Comparison of ENCODE assay signal across 6 cellular contexts in the genomic region with DNA sequence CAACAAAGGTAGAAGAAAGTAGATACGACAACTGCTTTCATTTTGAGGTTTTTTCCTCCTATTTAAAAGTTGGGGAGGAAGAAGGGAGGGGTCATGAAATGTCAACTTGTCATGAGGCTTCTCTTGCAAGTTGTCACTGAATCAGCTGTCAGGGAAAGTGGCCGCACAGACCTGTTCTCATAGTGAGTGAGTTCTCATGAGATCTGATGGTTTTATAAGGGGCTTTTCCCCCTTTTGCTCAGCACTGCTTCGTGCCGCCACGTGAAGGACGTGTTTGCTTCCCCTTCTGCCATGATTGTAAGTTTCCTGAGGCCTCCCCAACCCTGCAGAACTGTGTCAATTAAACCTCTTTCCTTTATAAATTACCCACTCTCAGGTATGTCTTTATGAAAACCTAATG.
DNase-seq lines count a peak whose midpoint lies in the region; ATAC-seq, FAIRE-seq and TF ChIP-seq lines count a peak whose summit lies in the region.
"Not testable (repeated sequence)": the region's sequence is repeated elsewhere in the genome, so short reads cannot be mapped to it uniquely, and the experiment has no call there.

No MANE protein-coding gene starts in this region.

- POLR2A ChIA-PET in activated CD4-positive, alpha-beta T cell treated with anti-CD3 and anti-CD28 coated beads for 36 hours (lab: Charles Lee): not testable (repeated sequence)

- peak; percentile 22 for DNase-seq in activated CD4-positive, alpha-beta T cell treated with anti-CD3 and anti-CD28 coated beads for 36 hours
- DNase-seq in activated CD8-positive, alpha-beta memory T cell treated with anti-CD3 and anti-CD28 coated beads for 24 hours: peak; percentile 54
- peak; percentile 5 for DNase-seq in colonic mucosa
- DNase-seq in kidney: peak; percentile 16
- DNase-seq in stimulated activated naive B cell treated with anti-CD40 and anti-IgM and Interleukin-4, amounts not matched to agents 10 μg/mL and 1 μg/mL and 100 μg/mL, for 72 hours: not testable (repeated sequence)

- H3K36me3 ChIP-seq in BLaER1 treated with 17β-estradiol and CSF1 and Interleukin-3, amounts not matched to agents 10 nM and 100 nM; colonic mucosa; kidney (ENCODE audit: control insufficient read depth in 1 of 2, insufficient read depth in 2 of 2, low read length in 2 of 2): not testable (repeated sequence)

- not testable (repeated sequence) for H4K20me1 ChIP-seq in BLaER1 treated with 17β-estradiol and CSF1 and Interleukin-3, amounts not matched to agents 10 nM and 100 nM

- not testable (repeated sequence) for FAIRE-seq in kidney (lab: Jason Lieb, UNC)

- TF ChIP-seq CTCF in colonic mucosa (IDR thresholded peaks at IDR 0.05); kidney (IDR thresholded peaks at IDR 0.05; ENCODE audit: borderline replicate concordance, extremely low read depth, insufficient read depth): not testable (repeated sequence)

- ATAC-seq in activated CD4-positive, alpha-beta T cell treated with anti-CD3 and anti-CD28 coated beads for 36 hours; stimulated activated naive B cell treated with anti-CD40 and anti-IgM and Interleukin-4, amounts not matched to agents 10 μg/mL and 1 μg/mL and 100 μg/mL, for 72 hours (replicated peaks): not testable (repeated sequence)

- H3K4me1 Mint-ChIP-seq in activated CD4-positive, alpha-beta T cell treated with anti-CD3 and anti-CD28 coated beads for 36 hours: peaks cover 37% of the 10 kb centered on the region
- H3K4me1 Mint-ChIP-seq in stimulated activated naive B cell treated with anti-CD40 and anti-IgM and Interleukin-4, amounts not matched to agents 10 μg/mL and 1 μg/mL and 100 μg/mL, for 72 hours: peaks cover 56 to 88% of the 10 kb centered on the region in 2 donors

- H3K27me3 ChIP-seq in BLaER1 treated with 17β-estradiol and CSF1 and Interleukin-3, amounts not matched to agents 10 nM and 100 nM; colonic mucosa: not testable (repeated sequence)

- intact Hi-C loops in activated CD4-positive, alpha-beta T cell treated with anti-CD3 and anti-CD28 coated beads for 36 hours (cut with DNase I, micrococcal nuclease); colonic mucosa (cut with DNase I); kidney (cut with DNase I): not testable (repeated sequence)

- H3K27ac Mint-ChIP-seq in activated CD4-positive, alpha-beta T cell treated with anti-CD3 and anti-CD28 coated beads for 36 hours: not testable (repeated sequence)
- peak overlapping the region; percentile 39 for H3K27ac Mint-ChIP-seq in stimulated activated naive B cell treated with anti-CD40 and anti-IgM and Interleukin-4, amounts not matched to agents 10 μg/mL and 1 μg/mL and 100 μg/mL, for 72 hours

- H3K4me1 ChIP-seq in BLaER1 treated with 17β-estradiol and CSF1 and Interleukin-3, amounts not matched to agents 10 nM and 100 nM: peaks cover 0 to 66% (median 50%) of the 10 kb centered on the region in 10 experiments; a peak in 17 of 20 replicates
- H3K4me1 ChIP-seq in colonic mucosa; kidney (ENCODE audit: control insufficient read depth in 1 of 2, insufficient read depth in 1 of 2, low read depth in 1 of 2, low read length in 2 of 2): not testable (repeated sequence)

- H3K36me3 Mint-ChIP-seq in activated CD4-positive, alpha-beta T cell treated with anti-CD3 and anti-CD28 coated beads for 36 hours (ENCODE audit: low read depth): not testable (repeated sequence)
- peaks cover 19 to 27% of the 10 kb centered on the region in 2 donors for H3K36me3 Mint-ChIP-seq in stimulated activated naive B cell treated with anti-CD40 and anti-IgM and Interleukin-4, amounts not matched to agents 10 μg/mL and 1 μg/mL and 100 μg/mL, for 72 hours

- peaks cover 8 to 23% (median 17%) of the 10 kb centered on the region in 11 experiments; a peak in 18 of 22 replicates for H3K9me3 ChIP-seq in BLaER1 treated with 17β-estradiol and CSF1 and Interleukin-3, amounts not matched to agents 10 nM and 100 nM (replicated peaks in 1 of 11)
- H3K9me3 ChIP-seq in colonic mucosa; kidney (ENCODE audit: control insufficient read depth in 1 of 2, low read length in 2 of 2): not testable (repeated sequence)

- H3K4me3 Mint-ChIP-seq in activated CD4-positive, alpha-beta T cell treated with anti-CD3 and anti-CD28 coated beads for 36 hours; stimulated activated naive B cell treated with anti-CD40 and anti-IgM and Interleukin-4, amounts not matched to agents 10 μg/mL and 1 μg/mL and 100 μg/mL, for 72 hours: not testable (repeated sequence)

- H3K9ac ChIP-seq in BLaER1 treated with 17β-estradiol and CSF1 and Interleukin-3, amounts not matched to agents 10 nM and 100 nM; colonic mucosa (ENCODE audit: low read depth in 2 of 2, low read length in 2 of 2); kidney (ENCODE audit: low read length in 2 of 2): not testable (repeated sequence)

- H3K4me2 ChIP-seq in BLaER1 treated with 17β-estradiol and CSF1 and Interleukin-3, amounts not matched to agents 10 nM and 100 nM: peak overlapping the region in 8 of 11 experiments; percentile 12 to 80 (median 66); a peak in 16 of 22 replicates

- CTCF ChIA-PET in activated CD4-positive, alpha-beta T cell treated with anti-CD3 and anti-CD28 coated beads for 36 hours (lab: Charles Lee): not testable (repeated sequence)

- peaks cover 55% of the 10 kb centered on the region for H3K27me3 Mint-ChIP-seq in activated CD4-positive, alpha-beta T cell treated with anti-CD3 and anti-CD28 coated beads for 36 hours
- not testable (repeated sequence) for H3K27me3 Mint-ChIP-seq in stimulated activated naive B cell treated with anti-CD40 and anti-IgM and Interleukin-4, amounts not matched to agents 10 μg/mL and 1 μg/mL and 100 μg/mL, for 72 hours

- not testable (repeated sequence) for H3K27ac ChIP-seq in BLaER1 treated with 17β-estradiol and CSF1 and Interleukin-3, amounts not matched to agents 10 nM and 100 nM; colonic mucosa; kidney (ENCODE audit: low read depth in 2 of 2, low read length in 2 of 2)

- H3K9me3 Mint-ChIP-seq in activated CD4-positive, alpha-beta T cell treated with anti-CD3 and anti-CD28 coated beads for 36 hours (ENCODE audit: low read depth): not testable (repeated sequence)
- H3K9me3 Mint-ChIP-seq in stimulated activated naive B cell treated with anti-CD40 and anti-IgM and Interleukin-4, amounts not matched to agents 10 μg/mL and 1 μg/mL and 100 μg/mL, for 72 hours: peaks cover 14 to 19% of the 10 kb centered on the region in 2 donors

- H3K4me3 ChIP-seq in BLaER1 treated with 17β-estradiol and CSF1 and Interleukin-3, amounts not matched to agents 10 nM and 100 nM; colonic mucosa; kidney (ENCODE audit: low read length in 2 of 2): not testable (repeated sequence)
